In genomic region chr4:7514281-7514680, GRCh38 we compare ENCODE assay signal across 15 cellular contexts.
DNase-seq lines count a peak whose midpoint lies in the region; ATAC-seq and TF ChIP-seq lines count a peak whose summit lies in the region.
"Had no signal": no experiment of that assay in that cellular context is flagged by ENCODE, and none has a peak within 500 bp of the region (broad histone marks: within the 10 kb centered on the region; RNA-seq: fewer than 3 reads in every experiment).

No MANE protein-coding gene starts in this region.

- H3K9me3 ChIP-seq in heart left ventricle (no peaks in the 10 kb centered on the region), right cardiac atrium (ENCODE audit: control insufficient read depth, low read length) (no peaks in the 10 kb centered on the region), PC-3 (ENCODE audit: low read length) (no peaks in the 10 kb centered on the region), endodermal cell (ENCODE audit: control insufficient read depth, low read length) (no peaks in the 10 kb centered on the region), neural progenitor cell (ENCODE audit: low read depth) (no peaks in the 10 kb centered on the region)
- H3K9me3 ChIP-seq: BLaER1 had no signal

- H3K4me3 ChIP-seq in heart left ventricle = no peak overlapping the region
- H3K4me3 ChIP-seq in right cardiac atrium (ENCODE audit: low read length) = no peak overlapping the region
- H3K4me3 ChIP-seq in PC-3 (ENCODE audit: low read length) = no peak overlapping the region
- H3K4me3 ChIP-seq in endodermal cell (ENCODE audit: low read length) = no peak overlapping the region
- no peak overlapping the region for H3K4me3 ChIP-seq in neural progenitor cell
- H3K4me3 ChIP-seq: BLaER1, GM12878, GM23338 had no signal

- intact Hi-C loops in heart left ventricle (cut with DNase I) = no loop called here
- intact Hi-C loops in right cardiac atrium (cut with DNase I) = no loop called here
- intact Hi-C loops in PC-3 (cut with micrococcal nuclease) = no loop called here
- intact Hi-C loops in CD14-positive monocyte (cut with micrococcal nuclease) = no loop called here

- no peak overlapping the region for H3K27ac ChIP-seq in heart left ventricle
- no peak overlapping the region for H3K27ac ChIP-seq in right cardiac atrium (ENCODE audit: low read length)
- peak overlapping the region; percentile 39 for H3K27ac ChIP-seq in PC-3 (ENCODE audit: low read length)
- no peak overlapping the region for H3K27ac ChIP-seq in endodermal cell (ENCODE audit: low read depth, low read length)
- H3K27ac ChIP-seq in neural progenitor cell = no peak overlapping the region
- H3K27ac ChIP-seq: 22Rv1, BLaER1 had no signal

- H3K4me1 Mint-ChIP-seq in endodermal cell (no peaks in the 10 kb centered on the region), neural progenitor cell (peaks cover 66% of the 10 kb centered on the region), CD14-positive monocyte (no peaks in the 10 kb centered on the region)
- H3K4me1 Mint-ChIP-seq: CD4-positive, CD25-positive, alpha-beta regulatory T cell had no signal

- POLR2A ChIA-PET in PC-3 (lab: Charles Lee; ENCODE audit: unreplicated experiment) = no interaction called here

- DNase-seq in heart left ventricle (no peak), right cardiac atrium (no peak), PC-3 (no peak), endodermal cell (no peak), neural progenitor cell (ENCODE audit: low spot score) (no peak), CD14-positive monocyte (ENCODE audit: low spot score) (no peak)
- DNase-seq: AML-193; CD4-positive, CD25-positive, alpha-beta regulatory T cell; H7 had no signal

- peak overlapping the region; percentile 54 for H3K4me2 ChIP-seq in PC-3 (ENCODE audit: low read length)
- H3K4me2 ChIP-seq in neural progenitor cell = no peak overlapping the region
- H3K4me2 ChIP-seq: BLaER1, GM23338 had no signal

- TF ChIP-seq CTCF in heart left ventricle (IDR thresholded peaks at IDR 0.05) = no peak
- no peak for TF ChIP-seq CTCF in PC-3 (conservative IDR thresholded peaks at IDR 0.05; ENCODE audit: low read depth, low read length)
- TF ChIP-seq CTCF in endodermal cell (conservative IDR thresholded peaks at IDR 0.05) = no peak
- TF ChIP-seq CTCF in neural progenitor cell (IDR thresholded peaks at IDR 0.05) = no peak
- no peak for TF ChIP-seq CTCF in CD14-positive monocyte (IDR thresholded peaks at IDR 0.05)

- H3K9me2 ChIP-seq in PC-3 (replicated peaks; ENCODE audit: low read length) = no peaks in the 10 kb centered on the region

- H3K79me2 ChIP-seq in PC-3 (ENCODE audit: low read length) (no peaks in the 10 kb centered on the region), neural progenitor cell (ENCODE audit: low read depth) (no peaks in the 10 kb centered on the region)

- CTCF ChIA-PET in PC-3 (lab: Charles Lee) = no interaction called here

- H3F3A ChIP-seq in PC-3 (ENCODE audit: low read length, unreplicated experiment) (no peaks in the 10 kb centered on the region), neural progenitor cell (ENCODE audit: low read depth) (no peaks in the 10 kb centered on the region)

- no TSS peak for BruUV-seq in PC-3 (replicated peaks; lab: Mats Ljungman, UMichigan)

- H2AFZ ChIP-seq in PC-3 (ENCODE audit: low read length) (peak overlapping the region; percentile 15), neural progenitor cell (replicated peaks) (no peak overlapping the region)
- H2AFZ ChIP-seq: GM23338 had no signal

- H3K9ac ChIP-seq in PC-3 (ENCODE audit: low read length) (no peak overlapping the region), endodermal cell (ENCODE audit: extremely low read depth, low read length, poor library complexity, severe bottlenecking) (no peak overlapping the region), neural progenitor cell (no peak overlapping the region)
- H3K9ac ChIP-seq: BLaER1 had no signal

- ATAC-seq in heart left ventricle (peak; percentile 5 to 43 (median 25)), right cardiac atrium (no peak), PC-3 (no peak), HG03095 (IDR thresholded peaks at IDR 0.05; ENCODE audit: unreplicated experiment) (no peak), GM18868 (IDR thresholded peaks at IDR 0.05; ENCODE audit: unreplicated experiment) (no peak)
- ATAC-seq: GM12878, GM23338 had no signal

- H3K36me3 ChIP-seq in heart left ventricle = no peaks in the 10 kb centered on the region
- H3K36me3 ChIP-seq in PC-3 (ENCODE audit: low read depth, low read length) = no peaks in the 10 kb centered on the region
- no peaks in the 10 kb centered on the region for H3K36me3 ChIP-seq in endodermal cell (ENCODE audit: control insufficient read depth, insufficient read depth, low read length)
- H3K36me3 ChIP-seq in neural progenitor cell = no peaks in the 10 kb centered on the region
- H3K36me3 ChIP-seq: BLaER1 had no signal

- H3K27me3 Mint-ChIP-seq in endodermal cell (ENCODE audit: insufficient read depth) (peaks cover 3% of the 10 kb centered on the region), neural progenitor cell (ENCODE audit: insufficient read depth, low read depth) (peaks cover 4% of the 10 kb centered on the region), CD14-positive monocyte (ENCODE audit: low read depth in 3 of 3) (peaks cover 29 to 53% (median 48%) of the 10 kb centered on the region in 3 donors)

- no peaks in the 10 kb centered on the region for H3K9me3 Mint-ChIP-seq in endodermal cell
- H3K9me3 Mint-ChIP-seq in neural progenitor cell = no peaks in the 10 kb centered on the region
- peaks cover 0 to 3% (median 0%) of the 10 kb centered on the region in 7 donors for H3K9me3 Mint-ChIP-seq in CD14-positive monocyte
- H3K9me3 Mint-ChIP-seq: GM23338 had no signal

- H3K36me3 Mint-ChIP-seq in endodermal cell (ENCODE audit: low read depth) (no peaks in the 10 kb centered on the region), neural progenitor cell (no peaks in the 10 kb centered on the region), CD14-positive monocyte (no peaks in the 10 kb centered on the region)
- H3K36me3 Mint-ChIP-seq: CD4-positive, CD25-positive, alpha-beta regulatory T cell had no signal

- peak overlapping the region; percentile 60 for H3K27ac Mint-ChIP-seq in endodermal cell
- peak overlapping the region; percentile 72 for H3K27ac Mint-ChIP-seq in neural progenitor cell
- peak overlapping the region in 1 of 7 donors; percentile 75 for H3K27ac Mint-ChIP-seq in CD14-positive monocyte

- H4K20me1 ChIP-seq in PC-3 (ENCODE audit: low read length) (no peaks in the 10 kb centered on the region), neural progenitor cell (ENCODE audit: low read depth) (no peaks in the 10 kb centered on the region)

- H3K4me1 ChIP-seq in heart left ventricle = peaks cover 0 to 32% (median 5%) of the 10 kb centered on the region in 12 donors
- peaks cover 3% of the 10 kb centered on the region for H3K4me1 ChIP-seq in right cardiac atrium (ENCODE audit: control insufficient read depth, insufficient read depth, low read length)
- H3K4me1 ChIP-seq in PC-3 (ENCODE audit: insufficient read depth, low read length) = peaks cover 14% of the 10 kb centered on the region
- H3K4me1 ChIP-seq in endodermal cell (ENCODE audit: control insufficient read depth, insufficient read depth, low read length) = no peaks in the 10 kb centered on the region
- H3K4me1 ChIP-seq in neural progenitor cell = peaks cover 20% of the 10 kb centered on the region

- 51 to 63% (median 60%) methylated on average over 2 to 5 of the region's 5 CpGs for WGBS in heart left ventricle, 4 donors
- WGBS in right cardiac atrium = 78% methylated on average over 5 of the region's 5 CpGs
- WGBS in endodermal cell (ENCODE audit: insufficient coverage in 1 of 2, insufficient read length in 1 of 2), 2 experiments = 87 to 91% methylated on average over 3 to 5 of the region's 5 CpGs

- no peak overlapping the region for H3K4me3 Mint-ChIP-seq in endodermal cell
- H3K4me3 Mint-ChIP-seq in neural progenitor cell = no peak overlapping the region
- H3K4me3 Mint-ChIP-seq in CD14-positive monocyte = no peak overlapping the region
- H3K4me3 Mint-ChIP-seq: CD4-positive, CD25-positive, alpha-beta regulatory T cell; GM23338 had no signal

- H3K27me3 ChIP-seq in heart left ventricle (peaks cover 0 to 9% (median 0%) of the 10 kb centered on the region in 9 donors), right cardiac atrium (ENCODE audit: control insufficient read depth, insufficient read depth) (no peaks in the 10 kb centered on the region), PC-3 (ENCODE audit: low read length) (no peaks in the 10 kb centered on the region), endodermal cell (ENCODE audit: control insufficient read depth, insufficient read depth, low read length, poor library complexity, severe bottlenecking) (no peaks in the 10 kb centered on the region), neural progenitor cell (no peaks in the 10 kb centered on the region)

- no peak for TF ChIP-seq POLR2A in heart left ventricle (IDR thresholded peaks at IDR 0.05)

Comparison
In these comparisons a context has a peak if more than half of its experiments do, and no peak if none do; other contexts are left out.
1. ATAC-seq: peak in heart left ventricle (4 of 4); none in right cardiac atrium (0 of 2), PC-3 (single experiment), HG03095 (single experiment) and GM18868 (single experiment).